Comparison of ENCODE assay signal across 1 cellular context in the genomic region with DNA sequence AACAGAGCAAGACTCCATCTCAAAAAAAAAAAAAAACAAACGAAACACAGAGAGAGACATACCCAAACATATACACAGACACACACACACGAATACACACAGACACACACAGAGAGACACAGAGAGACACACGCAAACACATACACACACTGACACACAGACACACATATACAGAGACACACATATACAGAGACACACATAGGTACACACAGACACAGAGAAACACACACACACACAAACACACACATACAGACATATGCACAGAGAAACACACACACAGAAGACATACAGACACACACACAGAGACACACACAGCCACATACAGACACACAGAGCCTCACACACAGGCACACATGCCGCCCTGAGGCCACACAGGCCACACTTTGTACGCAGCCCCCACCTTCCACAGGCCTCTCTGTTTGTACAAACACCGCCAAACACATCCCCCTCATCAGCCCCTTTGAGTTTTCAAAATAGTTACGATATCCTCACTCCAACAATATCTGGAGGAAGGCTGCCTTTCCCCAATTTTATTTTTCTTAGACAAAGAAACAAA.
TF ChIP-seq lines count a peak whose summit lies in the region.

No MANE protein-coding gene starts in this region.

TF ChIP-seq in H1, 55 proteins besides CTCF, POLR2A, EP300 and RAD21:
- TF ChIP-seq TAF1 (IDR thresholded peaks at IDR 0.05; ENCODE audit: low read depth, low read length): no peak
- no peak for TF ChIP-seq RNF2 (IDR thresholded peaks at IDR 0.05; ENCODE audit: borderline replicate concordance, low read depth, low read length, missing control alignments, poor library complexity, severe bottlenecking)
- TF ChIP-seq HDAC2 (IDR thresholded peaks at IDR 0.05; ENCODE audit: borderline replicate concordance in 1 of 2, low read depth in 2 of 2, low read length in 2 of 2): no peak
- TF ChIP-seq CTBP2 (IDR thresholded peaks at IDR 0.05; ENCODE audit: borderline replicate concordance, insufficient read depth, insufficient read length, low read length): no peak
- no peak for TF ChIP-seq FOSL1 (IDR thresholded peaks at IDR 0.05; ENCODE audit: insufficient read depth, low read depth, low read length)
- TF ChIP-seq ASH2L (IDR thresholded peaks at IDR 0.05; ENCODE audit: low read length): no peak
